20 cellular contexts compared by ENCODE assay signal in the genomic region with DNA sequence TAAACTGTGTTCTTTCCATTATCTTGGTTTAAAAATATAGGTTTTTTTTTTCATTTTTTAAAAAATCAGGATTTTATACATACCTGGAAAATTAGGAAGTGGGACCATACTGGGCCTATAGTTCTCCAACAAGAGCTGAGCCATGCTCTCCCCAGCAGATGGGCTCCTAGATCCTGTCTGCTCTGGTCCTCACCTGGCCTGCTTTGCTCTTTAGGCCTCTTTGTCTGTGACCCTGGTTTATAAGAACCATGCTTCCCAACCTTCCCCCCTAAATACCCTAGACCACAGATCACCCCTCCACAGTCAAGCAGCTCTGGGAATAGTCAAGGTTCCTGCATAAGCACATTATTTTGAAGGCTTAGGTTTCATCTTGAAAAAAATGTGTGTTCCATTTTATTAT.
A peak's percentile ranks its signal among the peaks of the same experiment; 100 is the strongest.
DNase-seq lines count a peak whose midpoint lies in the region; ATAC-seq and TF ChIP-seq lines count a peak whose summit lies in the region.
"Had no signal": no experiment of that assay in that cellular context is flagged by ENCODE, and none has a peak within 500 bp of the region (broad histone marks: within the 10 kb centered on the region; RNA-seq: fewer than 3 reads in every experiment).

No MANE protein-coding gene starts in this region.

- no peaks in the 10 kb centered on the region for H3K9me3 ChIP-seq in right atrium auricular region
- H3K9me3 ChIP-seq in esophagus muscularis mucosa = no peaks in the 10 kb centered on the region
- no peaks in the 10 kb centered on the region for H3K9me3 ChIP-seq in ovary
- H3K9me3 ChIP-seq: BE2C had no signal

- H3K27me3 ChIP-seq in right atrium auricular region = no peaks in the 10 kb centered on the region
- H3K27me3 ChIP-seq in GM23338 (ENCODE audit: insufficient read depth) = no peaks in the 10 kb centered on the region
- no peaks in the 10 kb centered on the region for H3K27me3 ChIP-seq in esophagus muscularis mucosa
- H3K27me3 ChIP-seq in ovary = no peaks in the 10 kb centered on the region
- H3K27me3 ChIP-seq: BE2C, BLaER1 had no signal

- TF ChIP-seq EP300 in esophagus muscularis mucosa (IDR thresholded peaks at IDR 0.05) (no peak), ovary (IDR thresholded peaks at IDR 0.05) (no peak)

- H3K4me2 ChIP-seq in GM23338 = no peak overlapping the region
- H3K4me2 ChIP-seq: BLaER1 had no signal

- H3K36me3 ChIP-seq in right atrium auricular region (no peaks in the 10 kb centered on the region), GM23338 (ENCODE audit: insufficient read depth) (no peaks in the 10 kb centered on the region), esophagus muscularis mucosa (no peaks in the 10 kb centered on the region), ovary (no peaks in the 10 kb centered on the region)
- H3K36me3 ChIP-seq: BE2C, BLaER1 had no signal

- H3K27me3 Mint-ChIP-seq in GM23338 (ENCODE audit: insufficient read depth, low read depth, poor library complexity) (peaks cover 2% of the 10 kb centered on the region), mesothelial cell of epicardium (ENCODE audit: low read depth) (peaks cover 6% of the 10 kb centered on the region)
- H3K27me3 Mint-ChIP-seq: CD4-positive, CD25-positive, alpha-beta regulatory T cell had no signal

- no peak overlapping the region for H3K4me3 ChIP-seq in right atrium auricular region
- H3K4me3 ChIP-seq in GM23338 = no peak overlapping the region
- H3K4me3 ChIP-seq in esophagus muscularis mucosa = no peak overlapping the region
- H3K4me3 ChIP-seq in ovary = no peak overlapping the region
- H3K4me3 ChIP-seq: BLaER1 had no signal

- TF ChIP-seq CTCF in right atrium auricular region (IDR thresholded peaks at IDR 0.05) (no peak), GM23338 (conservative IDR thresholded peaks at IDR 0.05; ENCODE audit: low read depth in 2 of 2) (no peak), esophagus muscularis mucosa (IDR thresholded peaks at IDR 0.05) (no peak), mesothelial cell of epicardium (IDR thresholded peaks at IDR 0.05; ENCODE audit: unreplicated experiment) (no peak), ovary (IDR thresholded peaks at IDR 0.05) (no peak)

- no peaks in the 10 kb centered on the region for H4K20me1 ChIP-seq in GM23338 (replicated peaks; ENCODE audit: insufficient read depth)
- H4K20me1 ChIP-seq: BLaER1 had no signal

- H3K36me3 Mint-ChIP-seq in GM23338 (ENCODE audit: low read depth) (peaks cover 9% of the 10 kb centered on the region), mesothelial cell of epicardium (no peaks in the 10 kb centered on the region)
- H3K36me3 Mint-ChIP-seq: CD14-positive monocyte; CD4-positive, alpha-beta memory T cell; CD4-positive, CD25-positive, alpha-beta regulatory T cell; CD8-positive, alpha-beta memory T cell had no signal

- H3K9me3 Mint-ChIP-seq in GM23338 = peaks cover 23% of the 10 kb centered on the region
- peaks cover 19% of the 10 kb centered on the region for H3K9me3 Mint-ChIP-seq in mesothelial cell of epicardium

- ATAC-seq in Right ventricle myocardium superior (ENCODE audit: poor library complexity) (no peak), GM23338 (no peak), HG02759 (IDR thresholded peaks at IDR 0.05; ENCODE audit: unreplicated experiment) (no peak)

- no peaks in the 10 kb centered on the region for H3F3A ChIP-seq in GM23338 (replicated peaks; ENCODE audit: low read depth)

- H3K27ac Mint-ChIP-seq in GM23338 = no peak overlapping the region
- H3K27ac Mint-ChIP-seq in mesothelial cell of epicardium = peak overlapping the region; percentile 66
- H3K27ac Mint-ChIP-seq: CD4-positive, alpha-beta memory T cell; CD4-positive, CD25-positive, alpha-beta regulatory T cell had no signal

- H3K4me1 ChIP-seq in right atrium auricular region (no peaks in the 10 kb centered on the region), GM23338 (ENCODE audit: insufficient read depth) (no peaks in the 10 kb centered on the region; the same call in 1 of the 2 replicates), esophagus muscularis mucosa (no peaks in the 10 kb centered on the region), ovary (ENCODE audit: insufficient read depth) (no peaks in the 10 kb centered on the region)
- H3K4me1 ChIP-seq: BE2C, BLaER1 had no signal

- H3K79me2 ChIP-seq in GM23338 (replicated peaks; ENCODE audit: insufficient read depth) = no peaks in the 10 kb centered on the region

- H3K27ac ChIP-seq in right atrium auricular region (no peak overlapping the region), GM23338 (ENCODE audit: low read depth) (no peak overlapping the region), esophagus muscularis mucosa (replicated peaks in 1 of 4) (no peak overlapping the region), ovary (no peak overlapping the region)
- H3K27ac ChIP-seq: BLaER1 had no signal

- DNase-seq in right atrium auricular region (ENCODE audit: low spot score) = peak; percentile 40
- no peak for DNase-seq in Right ventricle myocardium superior
- DNase-seq in GM23338 (ENCODE audit: low spot score) = no peak
- peak; percentile 91 for DNase-seq in esophagus muscularis mucosa (ENCODE audit: extremely low spot score)
- no peak for DNase-seq in mesothelial cell of epicardium (ENCODE audit: low spot score in 2 of 2, unreplicated experiment in 2 of 2)
- DNase-seq in activated T-cell treated with anti-CD3 and anti-CD28 coated beads, Interleukin-2, amount 50 U/mL, for 1 hour = no peak
- no peak for DNase-seq in ovary
- DNase-seq: 8988T; ACHN; BE2C; C1 segment of cervical spinal cord; CD4-positive, alpha-beta memory T cell; CD4-positive, CD25-positive, alpha-beta regulatory T cell; CD8-positive, alpha-beta memory T cell; COR-L47; DMS79 treated with DMSO at 0.1 percent for 48 hours; GF-D8 had no signal

- TF ChIP-seq POLR2A in esophagus muscularis mucosa (IDR thresholded peaks at IDR 0.05; ENCODE audit: low read depth) (no peak), ovary (IDR thresholded peaks at IDR 0.05) (no peak)

- intact Hi-C loops in Right ventricle myocardium superior (cut with DNase I) (no loop called here), esophagus muscularis mucosa (cut with DNase I) (no loop called here), ovary (cut with DNase I) (no loop called here)

- peak overlapping the region; percentile 59; the same call in 1 of the 2 replicates for H2AFZ ChIP-seq in GM23338

- H3K4me1 Mint-ChIP-seq in GM23338 (peaks cover 9% of the 10 kb centered on the region; the same call in 2 of the 3 replicates), mesothelial cell of epicardium (peaks cover 26% of the 10 kb centered on the region)
- H3K4me1 Mint-ChIP-seq: CD14-positive monocyte; CD4-positive, alpha-beta memory T cell; CD4-positive, CD25-positive, alpha-beta regulatory T cell; CD8-positive, alpha-beta memory T cell had no signal

- no peak overlapping the region for H3K4me3 Mint-ChIP-seq in GM23338
- no peak overlapping the region for H3K4me3 Mint-ChIP-seq in mesothelial cell of epicardium
- H3K4me3 Mint-ChIP-seq: CD14-positive monocyte; CD4-positive, alpha-beta memory T cell; CD4-positive, CD25-positive, alpha-beta regulatory T cell; CD8-positive, alpha-beta memory T cell had no signal

- H3K9me2 ChIP-seq in GM23338 (ENCODE audit: insufficient read depth) = no peaks in the 10 kb centered on the region

TF ChIP-seq in GM23338, 12 proteins besides CTCF, POLR2A, EP300 and RAD21 (continues in another document):
- TF ChIP-seq ZNF331 (CRISPR knock-in tag; IDR thresholded peaks at IDR 0.05; ENCODE audit: low read depth) = no peak
- TF ChIP-seq JUNB (IDR thresholded peaks at IDR 0.05; ENCODE audit: unreplicated experiment) = no peak
- TF ChIP-seq REST (IDR thresholded peaks at IDR 0.05; ENCODE audit: unreplicated experiment) = no peak
- TF ChIP-seq STAT1 (IDR thresholded peaks at IDR 0.05; ENCODE audit: unreplicated experiment) = no peak
- no peak for TF ChIP-seq NANOG (IDR thresholded peaks at IDR 0.05; ENCODE audit: borderline replicate concordance)
- TF ChIP-seq EZH2phosphoT487 (IDR thresholded peaks at IDR 0.05; ENCODE audit: unreplicated experiment) = no peak

Comparison
In these comparisons a context has a peak if more than half of its experiments do, and no peak if none do; other contexts are left out.
1. DNase-seq: peak in right atrium auricular region (single experiment) and esophagus muscularis mucosa (single experiment); none in Right ventricle myocardium superior (single experiment), GM23338 (single experiment), mesothelial cell of epicardium (0 of 2), activated T-cell treated with anti-CD3 and anti-CD28 coated beads, Interleukin-2, amount 50 U/mL, for 1 hour (single experiment) and ovary (0 of 5).